ENCODE assay signal across 17 cellular contexts in genomic region chr2:1584691-1585485, GRCh38.
DNase-seq lines count a peak whose midpoint lies in the region; ATAC-seq and TF ChIP-seq lines count a peak whose summit lies in the region.
"Had no signal": no experiment of that assay in that cellular context is flagged by ENCODE, and none has a peak within 500 bp of the region (broad histone marks: within the 10 kb centered on the region; RNA-seq: fewer than 3 reads in every experiment).

No MANE protein-coding gene starts in this region.

- H3K27me3 Mint-ChIP-seq in type B pancreatic cell = peaks cover 8% of the 10 kb centered on the region
- H3K27me3 Mint-ChIP-seq: brain had no signal

- no peak for TF ChIP-seq POLR2A in thyroid gland (IDR thresholded peaks at IDR 0.05)

- TF ChIP-seq CTCF in fibroblast of the aortic adventitia (IDR thresholded peaks at IDR 0.05; ENCODE audit: insufficient read depth, low read length) = peak; percentile 10
- TF ChIP-seq CTCF in type B pancreatic cell (conservative IDR thresholded peaks at IDR 0.05) = no peak
- no peak for TF ChIP-seq CTCF in thyroid gland (IDR thresholded peaks at IDR 0.05)

- no peak for ATAC-seq in right cardiac atrium
- ATAC-seq: effector memory CD8-positive, alpha-beta T cell; stimulated activated memory B cell treated with anti-CD40 and anti-IgM and Interleukin-4, amounts not matched to agents 10 μg/mL and 1 μg/mL and 100 μg/mL, for 72 hours had no signal

- DNase-seq in cardiac septum (ENCODE audit: low spot score) (peak; percentile 70), right cardiac atrium (no peak), RKO (ENCODE audit: low spot score) (peak; percentile 9), fibroblast of the aortic adventitia (ENCODE audit: low read depth) (no peak), type B pancreatic cell (ENCODE audit: extremely low spot score, unreplicated experiment) (no peak), occipital lobe (lab: John Stamatoyannopoulos, UW) (no peak), thyroid gland (no peak), amygdala (lab: John Stamatoyannopoulos, UW) (no peak)
- DNase-seq: activated gamma-delta T cell; AML-193; DMS 273 treated with DMSO at 0.1 percent for 48 hours; effector memory CD8-positive, alpha-beta T cell; NCI-H2029; NCI-H526 treated with DMSO at 0.1 percent for 48 hours had no signal

- H3K4me1 Mint-ChIP-seq in type B pancreatic cell (ENCODE audit: unreplicated experiment) = peaks cover 13% of the 10 kb centered on the region
- H3K4me1 Mint-ChIP-seq: stimulated activated memory B cell treated with anti-CD40 and anti-IgM and Interleukin-4, amounts not matched to agents 10 μg/mL and 1 μg/mL and 100 μg/mL, for 72 hours had no signal

- H3K9me3 Mint-ChIP-seq in type B pancreatic cell = no peaks in the 10 kb centered on the region
- H3K9me3 Mint-ChIP-seq: stimulated activated memory B cell treated with anti-CD40 and anti-IgM and Interleukin-4, amounts not matched to agents 10 μg/mL and 1 μg/mL and 100 μg/mL, for 72 hours had no signal

- H3K27ac Mint-ChIP-seq in type B pancreatic cell = peak overlapping the region; percentile 36
- H3K27ac Mint-ChIP-seq: brain; effector memory CD8-positive, alpha-beta T cell; stimulated activated memory B cell treated with anti-CD40 and anti-IgM and Interleukin-4, amounts not matched to agents 10 μg/mL and 1 μg/mL and 100 μg/mL, for 72 hours had no signal

- no peaks in the 10 kb centered on the region for H3K36me3 Mint-ChIP-seq in type B pancreatic cell
- H3K36me3 Mint-ChIP-seq: brain; stimulated activated memory B cell treated with anti-CD40 and anti-IgM and Interleukin-4, amounts not matched to agents 10 μg/mL and 1 μg/mL and 100 μg/mL, for 72 hours had no signal

- H3K4me3 ChIP-seq in right cardiac atrium (ENCODE audit: low read length) (no peak overlapping the region), fibroblast of the aortic adventitia (ENCODE audit: low read depth, low read length) (no peak overlapping the region), thyroid gland (replicated peaks in 1 of 3) (no peak overlapping the region)
- H3K4me3 ChIP-seq: upper lobe of left lung had no signal

- H3K27ac ChIP-seq in right cardiac atrium (ENCODE audit: low read length) = no peak overlapping the region
- H3K27ac ChIP-seq in thyroid gland = no peak overlapping the region
- H3K27ac ChIP-seq: upper lobe of left lung had no signal

- H3K4me1 ChIP-seq in right cardiac atrium (ENCODE audit: control insufficient read depth, insufficient read depth, low read length) = no peaks in the 10 kb centered on the region
- H3K4me1 ChIP-seq in thyroid gland = no peaks in the 10 kb centered on the region

- intact Hi-C loops in cardiac septum (cut with DNase I) (no loop called here), right cardiac atrium (cut with DNase I) (no loop called here), thyroid gland (cut with DNase I) (no loop called here)

- H3K27me3 ChIP-seq in right cardiac atrium (ENCODE audit: control insufficient read depth, insufficient read depth) (no peaks in the 10 kb centered on the region), thyroid gland (no peaks in the 10 kb centered on the region)
- H3K27me3 ChIP-seq: upper lobe of left lung had no signal

- 91% methylated on average over 18 of the region's 18 CpGs for WGBS in right cardiac atrium
- 88 to 94% methylated on average over 18 of the region's 18 CpGs for WGBS in thyroid gland, 2 donors

- H3K4me3 Mint-ChIP-seq in type B pancreatic cell = no peak overlapping the region
- H3K4me3 Mint-ChIP-seq: brain; effector memory CD8-positive, alpha-beta T cell; stimulated activated memory B cell treated with anti-CD40 and anti-IgM and Interleukin-4, amounts not matched to agents 10 μg/mL and 1 μg/mL and 100 μg/mL, for 72 hours had no signal

- H3K36me3 ChIP-seq in thyroid gland = no peaks in the 10 kb centered on the region
- H3K36me3 ChIP-seq: upper lobe of left lung had no signal

- H3K9me3 ChIP-seq in right cardiac atrium (ENCODE audit: control insufficient read depth, low read length) (no peaks in the 10 kb centered on the region), thyroid gland (no peaks in the 10 kb centered on the region)
- H3K9me3 ChIP-seq: upper lobe of left lung had no signal

Comparison
In these comparisons a context has a peak if more than half of its experiments do, and no peak if none do; other contexts are left out.
1. DNase-seq: peak in cardiac septum (single experiment) and RKO (single experiment); none in right cardiac atrium (0 of 3), fibroblast of the aortic adventitia (single experiment), type B pancreatic cell (single experiment), occipital lobe (single experiment), thyroid gland (0 of 2) and amygdala (0 of 56).